27 cellular contexts compared by ENCODE assay signal in genomic region chrX:132423323-132423722, GRCh38.
A peak's percentile ranks its signal among the peaks of the same experiment; 100 is the strongest.
DNase-seq lines count a peak whose midpoint lies in the region; ATAC-seq, FAIRE-seq and TF ChIP-seq lines count a peak whose summit lies in the region.
"Had no signal": no experiment of that assay in that cellular context is flagged by ENCODE, and none has a peak within 500 bp of the region (broad histone marks: within the 10 kb centered on the region; RNA-seq: fewer than 3 reads in every experiment).

No MANE protein-coding gene starts in this region.

- no peak overlapping the region for H3K9ac ChIP-seq in K562 (ENCODE audit: insufficient read depth in 1 of 2, low read depth in 2 of 2, low read length in 2 of 2)
- H3K9ac ChIP-seq: BLaER1 treated with 17β-estradiol and CSF1 and Interleukin-3, amounts not matched to agents 10 nM and 100 nM had no signal

- DNase-seq in A549 (ENCODE audit: low read depth in 1 of 2, low spot score in 1 of 2) (no peak), GM23338 (ENCODE audit: low spot score) (no peak), K562 (ENCODE audit: extremely low read depth in 1 of 4, low spot score in 3 of 4) (no peak), mesothelial cell of epicardium (ENCODE audit: low spot score in 2 of 2, unreplicated experiment in 2 of 2) (no peak), natural killer cell (no peak), iPS-NIHi7 (ENCODE audit: extremely low spot score) (no peak), CD1c-positive myeloid dendritic cell (ENCODE audit: extremely low spot score) (no peak)
- DNase-seq in activated effector memory CD4-positive, alpha-beta T cell treated with Interleukin-2 at 50 U/mL for 16 hours = no peak
- DNase-seq: 8988T; AML-193; CD4-positive, alpha-beta memory T cell; CD4-positive, CD25-positive, alpha-beta regulatory T cell; CD8-positive, alpha-beta memory T cell; COR-L47; DMS 273 treated with DMSO at 0.1 percent for 48 hours; DMS153; DMS53; DMS79; DND-41; EL; GDM1 had no signal

- no peak for TF ChIP-seq RAD21 in A549 (conservative IDR thresholded peaks at IDR 0.05 in 1 of 2, IDR thresholded peaks at IDR 0.05 in 1 of 2)
- no peak for TF ChIP-seq RAD21 in K562 (CRISPR knock-in tag; conservative IDR thresholded peaks at IDR 0.05 in 1 of 2, IDR thresholded peaks at IDR 0.05 in 1 of 2)

- TF ChIP-seq POLR2A in A549 (IDR thresholded peaks at IDR 0.05; ENCODE audit: low read length) (no peak), K562 (conservative IDR thresholded peaks at IDR 0.05) (no peak)

- no peak overlapping the region for H3K4me3 Mint-ChIP-seq in GM23338
- H3K4me3 Mint-ChIP-seq in mesothelial cell of epicardium = no peak overlapping the region
- H3K4me3 Mint-ChIP-seq in natural killer cell = no peak overlapping the region
- H3K4me3 Mint-ChIP-seq: B cell; CD4-positive, alpha-beta memory T cell; CD4-positive, CD25-positive, alpha-beta regulatory T cell; CD8-positive, alpha-beta memory T cell had no signal

- H3K9me3 Mint-ChIP-seq in GM23338 = no peaks in the 10 kb centered on the region
- no peaks in the 10 kb centered on the region for H3K9me3 Mint-ChIP-seq in mesothelial cell of epicardium
- H3K9me3 Mint-ChIP-seq in natural killer cell = no peaks in the 10 kb centered on the region
- H3K9me3 Mint-ChIP-seq: CD4-positive, alpha-beta memory T cell; CD4-positive, CD25-positive, alpha-beta regulatory T cell; CD8-positive, alpha-beta memory T cell had no signal

- whole genome bisulfite sequencing in A549 (ENCODE audit: missing lambda C conversion rate) = 19% methylated on average over 5 of the region's 5 CpGs
- 0% methylated on average over 4 of the region's 5 CpGs for WGBS in K562 (ENCODE audit: insufficient coverage, low coverage, missing lambda C conversion rate)

- H2AFZ ChIP-seq in GM23338 (no peak overlapping the region), K562 (ENCODE audit: low read depth, low read length) (no peak overlapping the region)

- FAIRE-seq in A549 (lab: Jason Lieb, UNC) = no peak
- FAIRE-seq in K562 (lab: Jason Lieb, UNC) = no peak
- FAIRE-seq: A204.1, GM12878, GM18507 had no signal

- CTCF ChIA-PET in A549 (lab: Yijun Ruan, JAX) = no interaction called here
- CTCF ChIA-PET in K562 (lab: Yijun Ruan, JAX; ENCODE audit: low intra/inter-chr PET ratio) = no interaction called here

- H3K4me1 Mint-ChIP-seq in GM23338 = peaks cover 22% of the 10 kb centered on the region
- peaks cover 19% of the 10 kb centered on the region for H3K4me1 Mint-ChIP-seq in mesothelial cell of epicardium
- H3K4me1 Mint-ChIP-seq in natural killer cell = peaks cover 18 to 24% of the 10 kb centered on the region in 2 donors

- H3K79me2 ChIP-seq in GM23338 (replicated peaks; ENCODE audit: insufficient read depth) (no peaks in the 10 kb centered on the region), K562 (ENCODE audit: control insufficient read depth, insufficient read depth, low read length) (no peaks in the 10 kb centered on the region)

- in situ Hi-C loops in K562 (cut with MboI) = no loop called here

- H3K4me2 ChIP-seq in A549 = no peak overlapping the region
- no peak overlapping the region for H3K4me2 ChIP-seq in GM23338
- no peak overlapping the region for H3K4me2 ChIP-seq in K562 (ENCODE audit: insufficient read depth, low read length)
- H3K4me2 ChIP-seq: BLaER1 treated with 17β-estradiol and CSF1 and Interleukin-3, amounts not matched to agents 10 nM and 100 nM had no signal

- POLR2A ChIA-PET in A549 (lab: Yijun Ruan, JAX) (no interaction called here), K562 (lab: Yijun Ruan, JAX) (no interaction called here)

- H3K9me1 ChIP-seq in K562 (ENCODE audit: control insufficient read depth, insufficient read depth, low read length) = no peaks in the 10 kb centered on the region

- no TSS peak for BruUV-seq in K562 (replicated peaks; lab: Mats Ljungman, UMichigan)

- ATAC-seq in A549 (no peak), GM23338 (no peak), K562 (no peak), natural killer cell (no peak)
- ATAC-seq: GM12878 had no signal

- intact Hi-C loops in K562 (cut with micrococcal nuclease) (no loop called here), natural killer cell (cut with micrococcal nuclease) (no loop called here)

- H3K27ac ChIP-seq in A549 (no peak overlapping the region), GM23338 (ENCODE audit: low read depth) (no peak overlapping the region), K562 (ENCODE audit: extremely low read depth, low read depth, low read length) (no peak overlapping the region)
- H3K27ac ChIP-seq: BLaER1 treated with 17β-estradiol and CSF1 and Interleukin-3, amounts not matched to agents 10 nM and 100 nM; C4-2B had no signal

- H3K36me3 ChIP-seq in GM23338 (ENCODE audit: insufficient read depth) (no peaks in the 10 kb centered on the region), K562 (ENCODE audit: control insufficient read depth, insufficient read depth, low read length) (no peaks in the 10 kb centered on the region)

- TF ChIP-seq EP300 in A549 (IDR thresholded peaks at IDR 0.05) = no peak
- TF ChIP-seq EP300 in K562 (IDR thresholded peaks at IDR 0.05; ENCODE audit: low read length) = no peak

- no peak for TF ChIP-seq CTCF in A549 (IDR thresholded peaks at IDR 0.05)
- no peak for TF ChIP-seq CTCF in GM23338 (conservative IDR thresholded peaks at IDR 0.05; ENCODE audit: low read depth in 2 of 2)
- no peak for TF ChIP-seq CTCF in K562 (IDR thresholded peaks at IDR 0.05 in 2 of 3, conservative IDR thresholded peaks at IDR 0.05 in 1 of 3; ENCODE audit: insufficient read depth in 2 of 3, low read depth in 1 of 3, low read length in 3 of 3)
- TF ChIP-seq CTCF in mesothelial cell of epicardium (IDR thresholded peaks at IDR 0.05; ENCODE audit: unreplicated experiment) = no peak
- TF ChIP-seq CTCF in natural killer cell (IDR thresholded peaks at IDR 0.05) = no peak

- H3K27me3 ChIP-seq in GM23338 (ENCODE audit: insufficient read depth) (no peaks in the 10 kb centered on the region), K562 (ENCODE audit: control insufficient read depth in 2 of 2, insufficient read depth in 2 of 2, low read length in 2 of 2) (peaks cover 0 to 6% of the 10 kb centered on the region in 2 experiments; a peak in 2 of 5 replicates)

- H3F3A ChIP-seq in GM23338 (replicated peaks; ENCODE audit: low read depth) = no peaks in the 10 kb centered on the region

- H3K4me1 ChIP-seq in A549 (no peaks in the 10 kb centered on the region), GM23338 (ENCODE audit: insufficient read depth) (no peaks in the 10 kb centered on the region), K562 (replicated peaks in 1 of 2; ENCODE audit: control insufficient read depth in 2 of 2, insufficient read depth in 2 of 2, low read length in 2 of 2) (no peaks in the 10 kb centered on the region)
- H3K4me1 ChIP-seq: BLaER1 treated with 17β-estradiol and CSF1 and Interleukin-3, amounts not matched to agents 10 nM and 100 nM had no signal

- H4K20me1 ChIP-seq in GM23338 (replicated peaks; ENCODE audit: insufficient read depth) (no peaks in the 10 kb centered on the region), K562 (replicated peaks; ENCODE audit: control insufficient read depth, insufficient read depth, low read length) (no peaks in the 10 kb centered on the region)

- H3K27me3 Mint-ChIP-seq in GM23338 (ENCODE audit: insufficient read depth, low read depth, poor library complexity) = peaks cover 1% of the 10 kb centered on the region
- no peaks in the 10 kb centered on the region for H3K27me3 Mint-ChIP-seq in mesothelial cell of epicardium (ENCODE audit: low read depth)
- H3K27me3 Mint-ChIP-seq in natural killer cell (ENCODE audit: low read depth in 2 of 2) = peaks cover 0 to 36% of the 10 kb centered on the region in 2 donors
- H3K27me3 Mint-ChIP-seq: B cell; CD4-positive, alpha-beta memory T cell; CD4-positive, CD25-positive, alpha-beta regulatory T cell had no signal

- no peaks in the 10 kb centered on the region for H3K9me2 ChIP-seq in GM23338 (ENCODE audit: insufficient read depth)

- H3K36me3 Mint-ChIP-seq in GM23338 (ENCODE audit: low read depth) (no peaks in the 10 kb centered on the region), mesothelial cell of epicardium (peaks cover 8% of the 10 kb centered on the region), natural killer cell (no peaks in the 10 kb centered on the region)
- H3K36me3 Mint-ChIP-seq: CD4-positive, alpha-beta memory T cell; CD4-positive, CD25-positive, alpha-beta regulatory T cell had no signal

- no peaks in the 10 kb centered on the region for H3K9me3 ChIP-seq in A549
- no peaks in the 10 kb centered on the region for H3K9me3 ChIP-seq in K562 (replicated peaks; ENCODE audit: control insufficient read depth, insufficient read depth, low read depth, low read length)

- no peak overlapping the region for H3K4me3 ChIP-seq in A549
- no peak overlapping the region for H3K4me3 ChIP-seq in GM23338
- H3K4me3 ChIP-seq in K562 = no peak overlapping the region
- H3K4me3 ChIP-seq: BLaER1 treated with 17β-estradiol and CSF1 and Interleukin-3, amounts not matched to agents 10 nM and 100 nM; GM12878 had no signal

- H3K27ac Mint-ChIP-seq in GM23338 (0 out of 2 replicates have a peak overlapping the region, but pooled peaks have one; percentile 12), mesothelial cell of epicardium (peak overlapping the region; percentile 5), natural killer cell (no peak overlapping the region)
- H3K27ac Mint-ChIP-seq: B cell; CD4-positive, alpha-beta memory T cell; CD4-positive, CD25-positive, alpha-beta regulatory T cell; CD8-positive, alpha-beta memory T cell had no signal

TF ChIP-seq in A549, 52 proteins besides CTCF, POLR2A, EP300 and RAD21:
- TF ChIP-seq CEBPB (IDR thresholded peaks at IDR 0.05) = no peak
- TF ChIP-seq MAFK (IDR thresholded peaks at IDR 0.05; ENCODE audit: partially characterized antibody) = peak; percentile 84

TF ChIP-seq in GM23338, 12 proteins besides CTCF, POLR2A, EP300 and RAD21:
- no peak for TF ChIP-seq EZH2phosphoT487 (IDR thresholded peaks at IDR 0.05; ENCODE audit: unreplicated experiment)
- TF ChIP-seq POLR2AphosphoS5 (IDR thresholded peaks at IDR 0.05; ENCODE audit: low read depth) = no peak
- no peak for TF ChIP-seq ZNF114 (CRISPR knock-in tag; IDR thresholded peaks at IDR 0.05)

TF ChIP-seq in K562, 482 proteins besides CTCF, POLR2A, EP300 and RAD21:
- TF ChIP-seq ZNF586 (CRISPR knock-in tag; conservative IDR thresholded peaks at IDR 0.05) (no peak), MAFF (IDR thresholded peaks at IDR 0.05; ENCODE audit: low read length) (peak; percentile 62), MAFG (tag; conservative IDR thresholded peaks at IDR 0.05) (peak; percentile 29; the same call in 1 of the 2 replicates), ZNF316 (IDR thresholded peaks at IDR 0.05) (peak; percentile 71), HMGN3 (IDR thresholded peaks at IDR 0.05; ENCODE audit: borderline replicate concordance, extremely low read depth, insufficient read length, low read depth, low read length) (no peak), C11orf30 (IDR thresholded peaks at IDR 0.05; ENCODE audit: low read depth) (peak; percentile 47; the same call in 1 of the 2 replicates), MAFK (IDR thresholded peaks at IDR 0.05; ENCODE audit: low read length) (peak; percentile 64), ARNT (IDR thresholded peaks at IDR 0.05) (no peak), ZSCAN29 (IDR thresholded peaks at IDR 0.05) (no peak)

Comparison
In these comparisons a context has a peak if more than half of its experiments do, and no peak if none do; other contexts are left out.
1. H3K27ac Mint-ChIP-seq: peak in GM23338 (single experiment) and mesothelial cell of epicardium (single experiment); none in natural killer cell (0 of 2).
2. Of the 35 proteins assayed by ChIP-seq in both K562 and A549: peak only in K562: none; only in A549: none; in both: MAFK; in neither: 34.